8 cellular contexts compared by ENCODE assay signal in the genomic region with DNA sequence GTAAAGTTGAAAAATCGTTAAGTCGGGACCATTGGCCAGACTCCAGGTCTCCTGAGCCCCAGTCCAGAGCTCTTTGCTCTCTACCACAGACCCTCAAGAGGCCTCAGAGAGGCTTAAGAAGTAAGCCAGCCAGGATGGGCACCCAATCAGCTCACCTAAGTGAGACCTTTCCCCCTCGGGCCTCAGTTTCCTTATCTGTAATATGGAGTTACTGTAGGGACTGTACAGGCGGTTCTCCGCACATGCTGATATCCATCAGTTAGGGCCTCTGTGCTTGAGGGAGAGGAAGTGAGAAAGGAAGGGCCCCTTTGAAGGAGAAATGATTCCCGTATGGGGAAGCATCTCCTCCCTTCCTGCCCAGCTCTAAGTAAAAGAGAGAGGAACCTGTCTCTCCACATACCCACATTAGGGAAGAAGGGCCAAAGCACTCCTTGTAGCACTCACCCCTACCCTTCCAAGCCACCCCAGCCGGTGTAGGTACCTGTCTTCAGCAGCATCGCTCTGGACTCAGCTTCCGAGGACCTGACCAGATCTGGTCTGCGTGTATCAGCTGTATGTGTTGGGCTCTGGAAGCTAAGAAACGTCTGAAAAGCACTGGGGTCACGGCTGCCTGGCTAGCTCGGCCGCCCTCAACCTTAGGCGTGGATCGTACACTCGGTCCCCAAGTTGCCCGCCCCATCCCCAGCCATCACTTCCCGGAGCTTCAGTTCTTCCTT. TPM values are rescaled to one million over a fixed set of nuclear protein-coding genes. Genes with fewer than 3 reads are reported as not detected.
DNase-seq lines count a peak whose midpoint lies in the region; ATAC-seq and TF ChIP-seq lines count a peak whose summit lies in the region.

No MANE protein-coding gene starts in this region.

- no peaks in the 10 kb centered on the region; the same call in 1 of the 2 replicates for H3K9me2 ChIP-seq in GM23338 (ENCODE audit: insufficient read depth)

- peak overlapping the region; percentile 96 for H3K4me2 ChIP-seq in GM23338

- H3K27ac ChIP-seq in GM23338 (ENCODE audit: low read depth) (0 out of 2 replicates have a peak overlapping the region, but pooled peaks have one; percentile 63), RWPE2 (ENCODE audit: poor library complexity, severe bottlenecking) (peak overlapping the region; percentile 39)
- H3K27ac ChIP-seq in naive thymus-derived CD4-positive, alpha-beta T cell (ENCODE audit: low read depth, low read length) = peak overlapping the region; percentile 75

- H4K20me1 ChIP-seq in GM23338 (replicated peaks; ENCODE audit: insufficient read depth) = no peaks in the 10 kb centered on the region

- H3F3A ChIP-seq in GM23338 (replicated peaks; ENCODE audit: low read depth) = peaks cover 14% of the 10 kb centered on the region

- H3K36me3 ChIP-seq in GM23338 (ENCODE audit: insufficient read depth) (no peaks in the 10 kb centered on the region), RWPE2 (ENCODE audit: low read depth) (peaks cover 3% of the 10 kb centered on the region)
- H3K36me3 ChIP-seq in naive thymus-derived CD4-positive, alpha-beta T cell (ENCODE audit: control insufficient read depth in 2 of 3, insufficient read depth in 3 of 3, low read length in 3 of 3) = peaks cover 0 to 36% (median 0%) of the 10 kb centered on the region in 3 experiments

- H3K27me3 Mint-ChIP-seq in Calu3 (ENCODE audit: unreplicated experiment) = no peaks in the 10 kb centered on the region
- H3K27me3 Mint-ChIP-seq in GM23338 (ENCODE audit: insufficient read depth, low read depth, poor library complexity) = peaks cover 27% of the 10 kb centered on the region
- H3K27me3 Mint-ChIP-seq in naive thymus-derived CD4-positive, alpha-beta T cell = no peaks in the 10 kb centered on the region

- intact Hi-C loops in Calu3 (cut with micrococcal nuclease; ENCODE audit: unreplicated experiment) = loop anchor here (5.0 kb wide), 2 partner anchors 103 to 123 kb away; a partner anchor contains a TSS
- intact Hi-C loops in naive thymus-derived CD4-positive, alpha-beta T cell (cut with micrococcal nuclease) = loop anchor here (1.0 to 10.0 kb wide), 12 partner anchors 9 to 975 kb away; a partner anchor contains a TSS

- H3K27ac Mint-ChIP-seq in Calu3 (ENCODE audit: unreplicated experiment) = peak overlapping the region; percentile 67
- no peak overlapping the region for H3K27ac Mint-ChIP-seq in GM23338
- H3K27ac Mint-ChIP-seq in naive thymus-derived CD4-positive, alpha-beta T cell = peak overlapping the region; percentile 55 to 94 (median 91)

- no peaks in the 10 kb centered on the region for H3K9me3 ChIP-seq in RWPE2 (ENCODE audit: severe bottlenecking)
- no peaks in the 10 kb centered on the region for H3K9me3 ChIP-seq in naive thymus-derived CD4-positive, alpha-beta T cell (ENCODE audit: control insufficient read depth in 2 of 3, low read length in 3 of 3)

- H3K36me3 Mint-ChIP-seq in Calu3 (ENCODE audit: insufficient read depth, unreplicated experiment) (peaks cover 17% of the 10 kb centered on the region), GM23338 (ENCODE audit: low read depth) (peaks cover 30% of the 10 kb centered on the region)
- H3K36me3 Mint-ChIP-seq in naive thymus-derived CD4-positive, alpha-beta T cell = peaks cover 0 to 13% (median 7%) of the 10 kb centered on the region in 5 donors

- H3K4me3 Mint-ChIP-seq in Calu3 (ENCODE audit: low read depth, unreplicated experiment) = peak overlapping the region; percentile 75
- peak overlapping the region; percentile 82 for H3K4me3 Mint-ChIP-seq in GM23338
- peak overlapping the region; percentile 86 to 96 (median 94) for H3K4me3 Mint-ChIP-seq in naive thymus-derived CD4-positive, alpha-beta T cell

- H3K9me3 Mint-ChIP-seq in Calu3 (ENCODE audit: low read depth, unreplicated experiment) (no peaks in the 10 kb centered on the region), GM23338 (peaks cover 2% of the 10 kb centered on the region; the same call in 2 of the 3 replicates)
- H3K9me3 Mint-ChIP-seq in naive thymus-derived CD4-positive, alpha-beta T cell = no peaks in the 10 kb centered on the region

- peak overlapping the region; percentile 82 for H3K4me3 ChIP-seq in GM23338
- peak overlapping the region; percentile 57 for H3K4me3 ChIP-seq in RWPE2 (ENCODE audit: severe bottlenecking)
- H3K4me3 ChIP-seq in epithelial cell of esophagus (ENCODE audit: low read length) = peak overlapping the region; percentile 59
- peak overlapping the region; percentile 75 for H3K4me3 ChIP-seq in naive thymus-derived CD4-positive, alpha-beta T cell (ENCODE audit: low read length)

- CTCF ChIA-PET in Calu3 (lab: Charles Lee) = interaction anchor here (0.6 to 2.0 kb wide), 2 partner anchors 8 to 21 kb away, joined by 3 to 5 read pairs; a partner anchor contains a TSS
- CTCF ChIA-PET in naive thymus-derived CD4-positive, alpha-beta T cell (lab: Charles Lee) = interaction anchor here (1.4 to 1.5 kb wide), 2 partner anchors 10 to 20 kb away, joined by 5 to 6 read pairs; a partner anchor contains a TSS

- H3K4me1 ChIP-seq in GM23338 (ENCODE audit: insufficient read depth) (peaks cover 43% of the 10 kb centered on the region), RWPE2 (ENCODE audit: insufficient read depth, poor library complexity, severe bottlenecking) (peaks cover 5% of the 10 kb centered on the region)
- H3K4me1 ChIP-seq in naive thymus-derived CD4-positive, alpha-beta T cell (ENCODE audit: control insufficient read depth in 2 of 2, insufficient read depth in 2 of 2, low read length in 2 of 2) = peaks cover 16 to 22% of the 10 kb centered on the region in 2 donors

- POLR2A ChIA-PET in naive thymus-derived CD4-positive, alpha-beta T cell (lab: Charles Lee) = interaction anchor here (1.2 to 3.8 kb wide), 5 partner anchors 10 to 242 kb away, joined by 3 to 54 read pairs (median 8); a partner anchor contains a TSS

- BruUV-seq in Calu3 (replicated peaks; lab: Mats Ljungman, UMichigan) = TSS peak; percentile 82

- no peak for DNase-seq in Calu3
- no peak for DNase-seq in GM23338 (ENCODE audit: low spot score)
- no peak for DNase-seq in RWPE2 (ENCODE audit: low spot score)
- DNase-seq in epithelial cell of esophagus (ENCODE audit: low read depth) = no peak
- DNase-seq in naive thymus-derived CD4-positive, alpha-beta T cell = peak in 2 of 9 donors; percentile 19 to 37
- DNase-seq in putamen (ENCODE audit: low spot score) = no peak
- no peak for DNase-seq in stimulated activated CD4-positive, alpha-beta T cell treated with anti-CD3 and anti-CD28 coated beads, Interleukin-1b, Interleukin-23, amount 100 ng/mL, for 48 hours

- peak overlapping the region; percentile 95 for H2AFZ ChIP-seq in GM23338

- H3K4me1 Mint-ChIP-seq in Calu3 (ENCODE audit: low read depth, unreplicated experiment) = no peaks in the 10 kb centered on the region
- H3K4me1 Mint-ChIP-seq in GM23338 = peaks cover 35% of the 10 kb centered on the region
- peaks cover 22 to 52% (median 41%) of the 10 kb centered on the region in 7 donors for H3K4me1 Mint-ChIP-seq in naive thymus-derived CD4-positive, alpha-beta T cell

- TF ChIP-seq CTCF in Calu3 (IDR thresholded peaks at IDR 0.05; ENCODE audit: unreplicated experiment) (no peak), GM23338 (conservative IDR thresholded peaks at IDR 0.05; ENCODE audit: low read depth in 2 of 2) (no peak), RWPE2 (IDR thresholded peaks at IDR 0.05; ENCODE audit: poor library complexity, severe bottlenecking) (no peak), epithelial cell of esophagus (IDR thresholded peaks at IDR 0.05; ENCODE audit: insufficient read depth, low read depth, low read length, missing control alignments) (no peak)

- H3K27me3 ChIP-seq in GM23338 (ENCODE audit: insufficient read depth) (peaks cover 11% of the 10 kb centered on the region), RWPE2 (ENCODE audit: insufficient read depth, poor library complexity, severe bottlenecking) (no peaks in the 10 kb centered on the region)
- no peaks in the 10 kb centered on the region for H3K27me3 ChIP-seq in naive thymus-derived CD4-positive, alpha-beta T cell (ENCODE audit: control insufficient read depth in 2 of 2, insufficient read depth in 2 of 2, low read length in 2 of 2)

- H3K79me2 ChIP-seq in GM23338 (replicated peaks; ENCODE audit: insufficient read depth) = no peaks in the 10 kb centered on the region; the same call in 1 of the 2 replicates

- ATAC-seq in GM23338 (peak; percentile 7), RWPE2 (ENCODE audit: low read depth) (peak; percentile 22), GM19023 (IDR thresholded peaks at IDR 0.05; ENCODE audit: unreplicated experiment) (no peak)
- ATAC-seq in naive thymus-derived CD4-positive, alpha-beta T cell = peak; percentile 4

TF ChIP-seq in GM23338, 12 proteins besides CTCF, POLR2A, EP300 and RAD21 (continues in another document):
- no peak for TF ChIP-seq NANOG (IDR thresholded peaks at IDR 0.05; ENCODE audit: borderline replicate concordance)

RNA-seq across cellular contexts. Expression of a gene that starts 0.7 kb away (rescaled TPM):
- total RNA-seq in Calu3 (2022) = 24.3 and 27.2 TPM in 2 replicates
- total RNA-seq in GM23338 (2014; rRNA removed; shearing (Covaris generic)) = 17.8 and 21.4 TPM in 2 replicates
- polyA plus RNA-seq in GM23338 (2016; fragmentation: Nextera tagmentation; extraction: Ambion mirVana) = 6.3 and 6.6 TPM in 2 replicates
- total RNA-seq in naive thymus-derived CD4-positive, alpha-beta T cell = 10 to 100 TPM in 2 of 5 experiments, 1 to 10 TPM in 3; 7.6 to 38.8 (median 9.4) TPM
- 10 to 100 TPM; 12.5 to 12.9 TPM for polyA plus RNA-seq in naive thymus-derived CD4-positive, alpha-beta T cell

RNA-seq across cellular contexts. Expression of a gene that starts 4.1 kb away (rescaled TPM):
- total RNA-seq in Calu3 (2022) = 1.3 and 1.5 TPM in 2 replicates
- 5.9 and 7.6 TPM in 2 replicates for total RNA-seq in GM23338 (2014; rRNA removed; shearing (Covaris generic))
- 3.8 and 4.5 TPM in 2 replicates for polyA plus RNA-seq in GM23338 (2016; fragmentation: Nextera tagmentation; extraction: Ambion mirVana)
- 1 to 10 TPM in 3 of 5 experiments, under 1 TPM in 2; 0.82 to 3.9 (median 1.2) TPM for total RNA-seq in naive thymus-derived CD4-positive, alpha-beta T cell
- polyA plus RNA-seq in naive thymus-derived CD4-positive, alpha-beta T cell = 1 to 10 TPM; 1.2 to 1.5 TPM

RNA-seq across cellular contexts. Expression of a gene that starts 9.5 kb away (rescaled TPM):
- 60.8 and 65.5 TPM in 2 replicates for total RNA-seq in Calu3 (2022)
- total RNA-seq in GM23338 (2014; rRNA removed; shearing (Covaris generic)) = 4.9 and 5.2 TPM in 2 replicates
- 95.1 and 97.9 TPM in 2 replicates for polyA plus RNA-seq in GM23338 (2016; fragmentation: Nextera tagmentation; extraction: Ambion mirVana)
- total RNA-seq in naive thymus-derived CD4-positive, alpha-beta T cell = 100 to 1,000 TPM in 1 of 5 experiments, 10 to 100 TPM in 4; 40.4 to 105 (median 98.8) TPM
- 100 to 1,000 TPM; 117 to 157 TPM for polyA plus RNA-seq in naive thymus-derived CD4-positive, alpha-beta T cell

RNA-seq across cellular contexts. Expression of a gene that starts 20.6 kb away (rescaled TPM):
- 61.6 and 68.0 TPM in 2 replicates for total RNA-seq in Calu3 (2022)
- total RNA-seq in GM23338 (2014; rRNA removed; shearing (Covaris generic)) = 69.8 and 98.4 TPM in 2 replicates
- 428 and 433 TPM in 2 replicates for polyA plus RNA-seq in GM23338 (2016; fragmentation: Nextera tagmentation; extraction: Ambion mirVana)
- total RNA-seq in naive thymus-derived CD4-positive, alpha-beta T cell = 10 to 100 TPM; 35.0 to 66.4 (median 40.6) TPM
- 100 to 1,000 TPM in 1 of 2 donors, 10 to 100 TPM in 1; 96.9 to 123 TPM for polyA plus RNA-seq in naive thymus-derived CD4-positive, alpha-beta T cell
